ENCODE assay signal across 2 cellular contexts in the genomic region with DNA sequence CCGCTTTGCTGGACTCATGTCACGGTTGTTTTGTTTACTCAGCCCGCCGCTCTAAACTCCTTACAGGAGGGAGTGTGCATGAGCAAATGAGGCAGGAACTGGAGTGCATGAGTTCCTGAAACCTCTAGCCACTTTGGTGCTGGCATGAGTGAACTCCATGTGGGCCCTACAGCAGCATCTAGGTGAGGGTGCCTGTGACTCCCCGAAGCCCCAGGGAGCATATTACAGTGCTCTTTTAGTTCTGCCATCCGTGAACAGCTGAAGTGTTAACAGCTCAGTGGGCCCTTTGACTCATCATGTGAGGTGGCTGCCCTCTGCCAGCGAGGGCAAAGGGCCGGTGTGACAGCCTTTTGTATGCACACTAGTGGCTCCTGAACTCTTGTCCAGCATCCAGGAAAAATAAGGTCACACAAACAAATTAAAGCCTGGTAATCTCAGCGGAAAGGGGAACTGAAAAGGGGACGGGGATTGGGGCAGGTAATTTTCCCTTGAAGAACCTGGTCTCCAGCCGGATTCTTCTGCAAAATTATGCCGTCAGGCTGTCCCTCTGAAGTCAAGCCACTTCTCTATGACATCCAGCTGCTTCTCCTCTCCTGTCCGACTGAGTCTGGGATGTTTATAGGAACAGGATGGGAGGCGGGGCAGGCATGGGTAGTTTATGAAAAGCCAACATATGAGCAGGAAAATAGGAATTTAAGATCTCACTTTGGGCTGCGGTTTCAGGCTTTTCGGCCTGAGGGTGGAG.
TF ChIP-seq lines count a peak whose summit lies in the region.

No MANE protein-coding gene starts in this region.

TF ChIP-seq in SK-N-SH, 30 proteins besides CTCF, POLR2A, EP300 and RAD21 (continued from another document):
- TF ChIP-seq, protein P1, sequence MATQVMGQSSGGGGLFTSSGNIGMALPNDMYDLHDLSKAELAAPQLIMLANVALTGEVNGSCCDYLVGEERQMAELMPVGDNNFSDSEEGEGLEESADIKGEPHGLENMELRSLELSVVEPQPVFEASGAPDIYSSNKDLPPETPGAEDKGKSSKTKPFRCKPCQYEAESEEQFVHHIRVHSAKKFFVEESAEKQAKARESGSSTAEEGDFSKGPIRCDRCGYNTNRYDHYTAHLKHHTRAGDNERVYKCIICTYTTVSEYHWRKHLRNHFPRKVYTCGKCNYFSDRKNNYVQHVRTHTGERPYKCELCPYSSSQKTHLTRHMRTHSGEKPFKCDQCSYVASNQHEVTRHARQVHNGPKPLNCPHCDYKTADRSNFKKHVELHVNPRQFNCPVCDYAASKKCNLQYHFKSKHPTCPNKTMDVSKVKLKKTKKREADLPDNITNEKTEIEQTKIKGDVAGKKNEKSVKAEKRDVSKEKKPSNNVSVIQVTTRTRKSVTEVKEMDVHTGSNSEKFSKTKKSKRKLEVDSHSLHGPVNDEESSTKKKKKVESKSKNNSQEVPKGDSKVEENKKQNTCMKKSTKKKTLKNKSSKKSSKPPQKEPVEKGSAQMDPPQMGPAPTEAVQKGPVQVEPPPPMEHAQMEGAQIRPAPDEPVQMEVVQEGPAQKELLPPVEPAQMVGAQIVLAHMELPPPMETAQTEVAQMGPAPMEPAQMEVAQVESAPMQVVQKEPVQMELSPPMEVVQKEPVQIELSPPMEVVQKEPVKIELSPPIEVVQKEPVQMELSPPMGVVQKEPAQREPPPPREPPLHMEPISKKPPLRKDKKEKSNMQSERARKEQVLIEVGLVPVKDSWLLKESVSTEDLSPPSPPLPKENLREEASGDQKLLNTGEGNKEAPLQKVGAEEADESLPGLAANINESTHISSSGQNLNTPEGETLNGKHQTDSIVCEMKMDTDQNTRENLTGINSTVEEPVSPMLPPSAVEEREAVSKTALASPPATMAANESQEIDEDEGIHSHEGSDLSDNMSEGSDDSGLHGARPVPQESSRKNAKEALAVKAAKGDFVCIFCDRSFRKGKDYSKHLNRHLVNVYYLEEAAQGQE (IDR thresholded peaks at IDR 0.05; ENCODE audit: low read depth, low read length), result no peak
- TF ChIP-seq ELF1 (IDR thresholded peaks at IDR 0.05) (no peak), SIN3A (IDR thresholded peaks at IDR 0.05; ENCODE audit: borderline replicate concordance, low read depth, low read length) (no peak), MEF2A (IDR thresholded peaks at IDR 0.05; ENCODE audit: borderline replicate concordance, low read depth) (no peak), RFX5 (IDR thresholded peaks at IDR 0.05; ENCODE audit: low read length) (no peak), MXI1 (IDR thresholded peaks at IDR 0.05; ENCODE audit: low read depth, low read length) (no peak), TAF1 (IDR thresholded peaks at IDR 0.05; ENCODE audit: borderline replicate concordance, low read depth, low read length) (no peak)
TF ChIP-seq in SK-N-SH: peak in this region for 0.

TF ChIP-seq in SK-N-SH treated with all-trans-retinoic acid at 6 μM for 48 hours, 23 proteins besides CTCF, POLR2A, EP300 and RAD21 (continued from another document):
- TF ChIP-seq TSHZ2 (CRISPR knock-in tag; IDR thresholded peaks at IDR 0.05) (no peak), ZNF70 (CRISPR knock-in tag; IDR thresholded peaks at IDR 0.05) (no peak), PPARA (CRISPR knock-in tag; IDR thresholded peaks at IDR 0.05; ENCODE audit: borderline replicate concordance) (no peak), ZNF565 (CRISPR knock-in tag; conservative IDR thresholded peaks at IDR 0.05; ENCODE audit: low read depth) (no peak), ESRRG (CRISPR knock-in tag; IDR thresholded peaks at IDR 0.05) (no peak), GLIS3 (CRISPR knock-in tag; IDR thresholded peaks at IDR 0.05) (no peak), CSRNP3 (CRISPR knock-in tag; IDR thresholded peaks at IDR 0.05) (no peak)
- TF ChIP-seq, protein P2, sequence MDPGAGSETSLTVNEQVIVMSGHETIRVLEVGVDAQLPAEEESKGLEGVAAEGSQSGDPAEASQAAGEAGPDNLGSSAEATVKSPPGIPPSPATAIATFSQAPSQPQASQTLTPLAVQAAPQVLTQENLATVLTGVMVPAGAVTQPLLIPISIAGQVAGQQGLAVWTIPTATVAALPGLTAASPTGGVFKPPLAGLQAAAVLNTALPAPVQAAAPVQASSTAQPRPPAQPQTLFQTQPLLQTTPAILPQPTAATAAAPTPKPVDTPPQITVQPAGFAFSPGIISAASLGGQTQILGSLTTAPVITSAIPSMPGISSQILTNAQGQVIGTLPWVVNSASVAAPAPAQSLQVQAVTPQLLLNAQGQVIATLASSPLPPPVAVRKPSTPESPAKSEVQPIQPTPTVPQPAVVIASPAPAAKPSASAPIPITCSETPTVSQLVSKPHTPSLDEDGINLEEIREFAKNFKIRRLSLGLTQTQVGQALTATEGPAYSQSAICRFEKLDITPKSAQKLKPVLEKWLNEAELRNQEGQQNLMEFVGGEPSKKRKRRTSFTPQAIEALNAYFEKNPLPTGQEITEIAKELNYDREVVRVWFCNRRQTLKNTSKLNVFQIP (CRISPR knock-in tag; IDR thresholded peaks at IDR 0.05; ENCODE audit: borderline replicate concordance, low read depth), result no peak
- TF ChIP-seq, protein P3, sequence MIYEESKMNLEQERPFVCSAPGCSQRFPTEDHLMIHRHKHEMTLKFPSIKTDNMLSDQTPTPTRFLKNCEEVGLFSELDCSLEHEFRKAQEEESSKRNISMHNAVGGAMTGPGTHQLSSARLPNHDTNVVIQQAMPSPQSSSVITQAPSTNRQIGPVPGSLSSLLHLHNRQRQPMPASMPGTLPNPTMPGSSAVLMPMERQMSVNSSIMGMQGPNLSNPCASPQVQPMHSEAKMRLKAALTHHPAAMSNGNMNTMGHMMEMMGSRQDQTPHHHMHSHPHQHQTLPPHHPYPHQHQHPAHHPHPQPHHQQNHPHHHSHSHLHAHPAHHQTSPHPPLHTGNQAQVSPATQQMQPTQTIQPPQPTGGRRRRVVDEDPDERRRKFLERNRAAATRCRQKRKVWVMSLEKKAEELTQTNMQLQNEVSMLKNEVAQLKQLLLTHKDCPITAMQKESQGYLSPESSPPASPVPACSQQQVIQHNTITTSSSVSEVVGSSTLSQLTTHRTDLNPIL (CRISPR knock-in tag; IDR thresholded peaks at IDR 0.05; ENCODE audit: low read depth), result no peak
